Comparison of ENCODE assay signal across 1 cellular context in the genomic region with DNA sequence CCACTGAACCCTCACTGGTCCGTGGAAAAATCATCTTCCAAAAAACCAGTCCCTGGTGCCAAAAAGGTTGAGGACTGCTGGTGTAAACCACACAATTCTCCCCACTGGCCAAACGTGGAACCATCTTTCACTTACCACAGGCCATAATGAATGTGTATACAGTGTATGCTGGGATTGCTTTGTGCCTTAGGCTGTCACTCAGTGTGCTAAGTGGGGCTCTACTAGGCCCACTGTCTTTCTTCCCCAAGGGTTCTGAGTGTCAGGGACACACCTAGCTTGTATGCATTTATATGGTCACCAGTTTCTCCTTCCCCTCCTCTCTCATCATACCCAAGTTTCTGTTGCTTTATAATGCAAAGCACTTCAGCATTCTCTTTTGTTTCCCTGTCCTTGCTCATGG.
TF ChIP-seq lines count a peak whose summit lies in the region.

No MANE protein-coding gene starts in this region.

TF ChIP-seq in GM23338, 12 proteins besides CTCF, POLR2A, EP300 and RAD21 (continued from another document):
- TF ChIP-seq, protein P1, sequence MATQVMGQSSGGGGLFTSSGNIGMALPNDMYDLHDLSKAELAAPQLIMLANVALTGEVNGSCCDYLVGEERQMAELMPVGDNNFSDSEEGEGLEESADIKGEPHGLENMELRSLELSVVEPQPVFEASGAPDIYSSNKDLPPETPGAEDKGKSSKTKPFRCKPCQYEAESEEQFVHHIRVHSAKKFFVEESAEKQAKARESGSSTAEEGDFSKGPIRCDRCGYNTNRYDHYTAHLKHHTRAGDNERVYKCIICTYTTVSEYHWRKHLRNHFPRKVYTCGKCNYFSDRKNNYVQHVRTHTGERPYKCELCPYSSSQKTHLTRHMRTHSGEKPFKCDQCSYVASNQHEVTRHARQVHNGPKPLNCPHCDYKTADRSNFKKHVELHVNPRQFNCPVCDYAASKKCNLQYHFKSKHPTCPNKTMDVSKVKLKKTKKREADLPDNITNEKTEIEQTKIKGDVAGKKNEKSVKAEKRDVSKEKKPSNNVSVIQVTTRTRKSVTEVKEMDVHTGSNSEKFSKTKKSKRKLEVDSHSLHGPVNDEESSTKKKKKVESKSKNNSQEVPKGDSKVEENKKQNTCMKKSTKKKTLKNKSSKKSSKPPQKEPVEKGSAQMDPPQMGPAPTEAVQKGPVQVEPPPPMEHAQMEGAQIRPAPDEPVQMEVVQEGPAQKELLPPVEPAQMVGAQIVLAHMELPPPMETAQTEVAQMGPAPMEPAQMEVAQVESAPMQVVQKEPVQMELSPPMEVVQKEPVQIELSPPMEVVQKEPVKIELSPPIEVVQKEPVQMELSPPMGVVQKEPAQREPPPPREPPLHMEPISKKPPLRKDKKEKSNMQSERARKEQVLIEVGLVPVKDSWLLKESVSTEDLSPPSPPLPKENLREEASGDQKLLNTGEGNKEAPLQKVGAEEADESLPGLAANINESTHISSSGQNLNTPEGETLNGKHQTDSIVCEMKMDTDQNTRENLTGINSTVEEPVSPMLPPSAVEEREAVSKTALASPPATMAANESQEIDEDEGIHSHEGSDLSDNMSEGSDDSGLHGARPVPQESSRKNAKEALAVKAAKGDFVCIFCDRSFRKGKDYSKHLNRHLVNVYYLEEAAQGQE (IDR thresholded peaks at IDR 0.05; ENCODE audit: unreplicated experiment): no peak
TF ChIP-seq in GM23338: peak in this region for 0.
